In the genomic region with DNA sequence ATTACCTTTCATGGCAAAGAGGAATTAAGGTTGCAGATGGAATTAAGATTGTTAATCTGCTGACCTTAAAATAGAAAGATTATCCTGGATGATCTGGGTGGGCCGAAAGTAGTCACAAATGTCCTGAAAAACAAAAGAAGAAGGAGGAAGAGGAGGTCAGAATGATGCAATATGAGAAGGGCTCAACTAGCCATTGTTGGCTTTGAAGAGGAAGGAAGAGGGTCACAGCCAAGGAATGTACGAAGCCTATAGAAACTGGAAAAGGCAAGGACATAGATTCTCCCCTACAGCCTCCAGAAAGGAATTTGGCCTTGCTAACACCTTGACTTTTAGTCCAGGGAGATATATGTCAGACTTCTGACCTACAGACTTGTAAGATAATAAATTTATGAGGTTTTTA, we compare ENCODE assay signal across 1 cellular context.
A peak's percentile ranks its signal among the peaks of the same experiment; 100 is the strongest.
TF ChIP-seq lines count a peak whose summit lies in the region.

No MANE protein-coding gene starts in this region.

TF ChIP-seq in endothelial cell of umbilical vein, 7 proteins besides CTCF, POLR2A, EP300 and RAD21 (continued from another document):
- no peak for TF ChIP-seq MAX (IDR thresholded peaks at IDR 0.05; ENCODE audit: insufficient read depth, insufficient read length)
- peak; percentile 50 for TF ChIP-seq JUN (IDR thresholded peaks at IDR 0.05; ENCODE audit: borderline replicate concordance, insufficient read depth, insufficient read length, low read depth)
- TF ChIP-seq EZH2 (IDR thresholded peaks at IDR 0.05; ENCODE audit: borderline replicate concordance, low read depth, low read length, severe bottlenecking), result no peak
- no peak for TF ChIP-seq MYC (IDR thresholded peaks at IDR 0.05; ENCODE audit: low read depth, low read length)
- peak; percentile 44 for TF ChIP-seq GATA2 (IDR thresholded peaks at IDR 0.05; ENCODE audit: insufficient read depth, insufficient read length, low read depth, low read length)
- no peak for TF ChIP-seq POLR2AphosphoS5 (IDR thresholded peaks at IDR 0.05; ENCODE audit: insufficient read depth, low read depth, low read length)
